ENCODE assay signal across 8 cellular contexts in the genomic region with DNA sequence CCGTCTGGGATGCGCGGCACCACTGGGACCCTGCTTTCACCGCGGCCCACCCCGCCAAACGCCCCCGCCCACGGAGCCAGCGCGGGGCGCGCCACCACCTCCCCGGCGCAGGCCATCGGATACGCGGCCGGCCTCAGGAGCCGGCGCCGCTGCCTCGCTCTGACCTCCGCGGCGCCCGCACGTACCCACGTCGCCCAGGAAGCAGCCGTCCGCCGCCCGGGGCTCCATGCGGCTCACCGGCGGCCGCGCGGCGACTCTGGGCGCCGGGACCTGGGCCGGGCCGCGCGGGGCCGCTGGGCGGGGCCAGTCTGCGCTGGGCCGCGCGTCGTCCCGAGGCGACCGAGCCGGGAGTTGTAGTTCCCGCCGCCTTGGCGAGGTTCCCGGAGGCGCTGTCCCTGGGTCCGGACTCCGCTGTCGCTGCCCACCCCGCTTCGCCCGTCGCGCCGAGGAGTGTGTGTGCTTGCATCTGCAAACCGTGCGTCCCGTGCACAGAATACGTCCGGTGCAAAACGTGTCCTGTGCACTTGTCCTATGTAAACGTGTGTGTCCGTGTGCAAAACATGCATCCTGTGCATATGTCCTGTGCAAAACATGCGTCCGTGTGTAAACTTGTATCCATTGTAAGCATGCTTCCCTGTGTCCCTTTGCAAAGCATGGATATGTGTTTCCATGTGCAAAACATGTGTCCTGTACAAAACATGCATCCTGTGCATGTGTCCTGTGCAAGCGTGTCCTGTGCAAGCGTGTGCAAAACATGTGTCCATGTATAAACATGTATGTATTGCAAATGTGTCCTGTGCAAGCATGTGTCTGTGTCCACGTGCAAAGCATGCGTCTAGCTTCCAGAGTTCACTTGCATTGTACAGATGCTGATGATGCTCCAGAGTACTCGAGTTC. TPM values are rescaled to one million over a fixed set of nuclear protein-coding genes. Genes with fewer than 3 reads are reported as not detected.
DNase-seq lines count a peak whose midpoint lies in the region; ATAC-seq and TF ChIP-seq lines count a peak whose summit lies in the region.

A gene with protein sequence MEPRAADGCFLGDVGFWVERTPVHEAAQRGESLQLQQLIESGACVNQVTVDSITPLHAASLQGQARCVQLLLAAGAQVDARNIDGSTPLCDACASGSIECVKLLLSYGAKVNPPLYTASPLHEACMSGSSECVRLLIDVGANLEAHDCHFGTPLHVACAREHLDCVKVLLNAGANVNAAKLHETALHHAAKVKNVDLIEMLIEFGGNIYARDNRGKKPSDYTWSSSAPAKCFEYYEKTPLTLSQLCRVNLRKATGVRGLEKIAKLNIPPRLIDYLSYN (minus strand): TSS at position 272 of the 897 bp plus-strand sequence. CDS start 44 bp downstream, at position 228.

- peaks cover 6 to 20% (median 10%) of the 10 kb centered on the region in 3 donors for H3K27me3 Mint-ChIP-seq in immature natural killer cell (ENCODE audit: low read depth in 3 of 3)

- TF ChIP-seq CTCF in cardiac fibroblast (IDR thresholded peaks at IDR 0.05; ENCODE audit: low read depth, low read length): peak; percentile 2

- H3K27ac ChIP-seq in HUES6 (ENCODE audit: low read depth, low read length): no peak within 1 kb of the TSS

- ATAC-seq in GM19035 (IDR thresholded peaks at IDR 0.05; ENCODE audit: unreplicated experiment): peak; percentile 58
- ATAC-seq in HG02610 (IDR thresholded peaks at IDR 0.05; ENCODE audit: unreplicated experiment): no peak

- peaks cover 10 to 16% of the 10 kb centered on the region in 2 donors for H3K4me1 Mint-ChIP-seq in immature natural killer cell

- H3K9ac ChIP-seq in HUES6 (ENCODE audit: low read length): peak within 1 kb of the TSS; percentile 76

- H3K4me3 ChIP-seq in HUES6 (ENCODE audit: low read depth, low read length) (peak within 1 kb of the TSS; percentile 73), cardiac fibroblast (replicated peaks in 1 of 2; ENCODE audit: low read depth in 2 of 2, low read length in 2 of 2) (peak within 1 kb of the TSS; percentile 75 to 86), skeletal muscle cell (ENCODE audit: low read depth, low read length) (peak within 1 kb of the TSS; percentile 83)

- peak within 1 kb of the TSS in 3 of 6 donors; percentile 45 to 59 (median 46) for H3K27ac Mint-ChIP-seq in immature natural killer cell

- H3K9me3 Mint-ChIP-seq in immature natural killer cell: no peaks in the 10 kb centered on the region

- no peaks in the 10 kb centered on the region for H3K36me3 Mint-ChIP-seq in immature natural killer cell

- no peaks in the 10 kb centered on the region for H3K9me3 ChIP-seq in HUES6 (ENCODE audit: control insufficient read depth, insufficient read depth, low read depth, low read length)

- H3K36me3 ChIP-seq in HUES6 (ENCODE audit: control insufficient read depth, insufficient read depth, low read length): no peaks in the 10 kb centered on the region

- H3K4me3 Mint-ChIP-seq in immature natural killer cell: peak within 1 kb of the TSS; percentile 87 to 94 (median 91)

- peaks cover 6% of the 10 kb centered on the region for H3K27me3 ChIP-seq in HUES6 (ENCODE audit: control insufficient read depth, insufficient read depth, low read length)

- H3K4me1 ChIP-seq in HUES6 (ENCODE audit: control insufficient read depth, insufficient read depth, low read length): peaks cover 19% of the 10 kb centered on the region

- DNase-seq in AML-193 (lab: John Stamatoyannopoulos, UW) (peak; percentile 40 to 43), T follicular helper cell (ENCODE audit: low read depth) (peak; percentile 6), cardiac fibroblast (ENCODE audit: low read depth in 2 of 2) (peak; percentile 37 to 54), immature natural killer cell (peak; percentile 11 to 28 (median 25)), skeletal muscle cell (ENCODE audit: low read depth) (no peak)

RNA-seq across cellular contexts. Expression of the gene that starts here (rescaled TPM):
- 1 to 10 TPM in 2 of 3 donors, not detected in 1; 2.8 to 4.1 TPM for polyA plus RNA-seq in immature natural killer cell
